10 cellular contexts compared by ENCODE assay signal in genomic region chr2:16281451-16282330, GRCh38.
DNase-seq lines count a peak whose midpoint lies in the region; ATAC-seq and TF ChIP-seq lines count a peak whose summit lies in the region.
"Had no signal": no experiment of that assay in that cellular context is flagged by ENCODE, and none has a peak within 500 bp of the region (broad histone marks: within the 10 kb centered on the region; RNA-seq: fewer than 3 reads in every experiment).

No MANE protein-coding gene starts in this region.

- no peak overlapping the region for H3K9ac ChIP-seq in PC-3 (ENCODE audit: low read length)

- no peak overlapping the region for H2AFZ ChIP-seq in PC-3 (ENCODE audit: low read length)

- CTCF ChIA-PET in PC-3 (lab: Charles Lee) (no interaction called here), T-cell (lab: Charles Lee) (interaction anchor here (0.8 to 1.3 kb wide), 3 partner anchors 341 to 342 kb away, joined by 3 read pairs; partner anchors contain the start of gene MYCN (in 1 of the 2))

- H3K4me2 ChIP-seq in PC-3 (ENCODE audit: low read length), result no peak overlapping the region

- H3K79me2 ChIP-seq in PC-3 (ENCODE audit: low read length), result no peaks in the 10 kb centered on the region

- no peak overlapping the region for H3K27ac Mint-ChIP-seq in T-cell
- H3K27ac Mint-ChIP-seq: CD4-positive, alpha-beta memory T cell had no signal

- ATAC-seq in HG03139 (IDR thresholded peaks at IDR 0.05; ENCODE audit: unreplicated experiment) (peak; percentile 56), PC-3 (no peak), T-cell (replicated peaks in 1 of 4) (no peak)

- DNase-seq in SIG-M5 treated with dmso at 0.1 percent for 504 hours (lab: John Stamatoyannopoulos, UW; ENCODE audit: unreplicated experiment), result peak; percentile 64
- no peak for DNase-seq in SIG-M5 (lab: John Stamatoyannopoulos, UW)
- DNase-seq in PC-3, result peak; percentile 27
- peak; percentile 61 for DNase-seq in globus pallidus (ENCODE audit: low spot score)
- DNase-seq in putamen (ENCODE audit: low spot score), result peak; percentile 53
- DNase-seq in activated T-cell treated with anti-CD3 and anti-CD28 coated beads, Interleukin-2, amount 50 U/mL, for 1 hour, result no peak
- no peak for DNase-seq in T-cell

- no peaks in the 10 kb centered on the region for H3K9me2 ChIP-seq in PC-3 (replicated peaks; ENCODE audit: low read length)

- H3K4me3 Mint-ChIP-seq in T-cell, result no peak overlapping the region
- H3K4me3 Mint-ChIP-seq: CD4-positive, alpha-beta memory T cell had no signal

- H3K36me3 Mint-ChIP-seq in T-cell, result no peaks in the 10 kb centered on the region
- H3K36me3 Mint-ChIP-seq: CD4-positive, alpha-beta memory T cell had no signal

- H3K4me1 ChIP-seq in PC-3 (ENCODE audit: insufficient read depth, low read length), result no peaks in the 10 kb centered on the region

- peaks cover 2 to 6% of the 10 kb centered on the region in 2 donors for H3K27me3 Mint-ChIP-seq in T-cell
- H3K27me3 Mint-ChIP-seq: CD4-positive, alpha-beta memory T cell had no signal

- no peaks in the 10 kb centered on the region for H3K27me3 ChIP-seq in PC-3 (ENCODE audit: low read length)

- H4K20me1 ChIP-seq in PC-3 (ENCODE audit: low read length), result no peaks in the 10 kb centered on the region

- no peak overlapping the region for H3K4me3 ChIP-seq in PC-3 (ENCODE audit: low read length)
- H3K4me3 ChIP-seq: thoracic aorta had no signal

- H3K9me3 ChIP-seq in PC-3 (ENCODE audit: low read length), result no peaks in the 10 kb centered on the region
- H3K9me3 ChIP-seq: thoracic aorta had no signal

- no peaks in the 10 kb centered on the region for H3K9me3 Mint-ChIP-seq in T-cell

- intact Hi-C loops in PC-3 (cut with micrococcal nuclease), result no loop called here

- no TSS peak for BruUV-seq in PC-3 (replicated peaks; lab: Mats Ljungman, UMichigan)

- no peak overlapping the region for H3K27ac ChIP-seq in PC-3 (ENCODE audit: low read length)
- H3K27ac ChIP-seq: thoracic aorta had no signal

- no peaks in the 10 kb centered on the region; the same call in 1 of the 2 replicates for H3K36me3 ChIP-seq in PC-3 (ENCODE audit: low read depth, low read length)
- H3K36me3 ChIP-seq: thoracic aorta had no signal

- POLR2A ChIA-PET in PC-3 (lab: Charles Lee; ENCODE audit: unreplicated experiment), result no interaction called here
- POLR2A ChIA-PET in T-cell (lab: Charles Lee), result interaction anchor here in 1 of 2 donors (0.6 kb wide), 1 partner anchor 24 kb away, joined by 6 read pairs; no protein-coding TSS in a partner anchor

- H3K4me1 Mint-ChIP-seq in T-cell, result no peaks in the 10 kb centered on the region
- H3K4me1 Mint-ChIP-seq: CD4-positive, alpha-beta memory T cell had no signal

- no peaks in the 10 kb centered on the region for H3F3A ChIP-seq in PC-3 (ENCODE audit: low read length, unreplicated experiment)

- TF ChIP-seq CTCF in PC-3 (conservative IDR thresholded peaks at IDR 0.05; ENCODE audit: low read depth, low read length), result peak; percentile 48

Comparison
In these comparisons a context has a peak if more than half of its experiments do, and no peak if none do; other contexts are left out.
1. DNase-seq: peak in SIG-M5 treated with dmso at 0.1 percent for 504 hours (single experiment), PC-3 (single experiment), globus pallidus (single experiment) and putamen (single experiment); none in SIG-M5 (single experiment), activated T-cell treated with anti-CD3 and anti-CD28 coated beads, Interleukin-2, amount 50 U/mL, for 1 hour (single experiment) and T-cell (0 of 34).